ENCODE assay signal across 12 cellular contexts in the genomic region with DNA sequence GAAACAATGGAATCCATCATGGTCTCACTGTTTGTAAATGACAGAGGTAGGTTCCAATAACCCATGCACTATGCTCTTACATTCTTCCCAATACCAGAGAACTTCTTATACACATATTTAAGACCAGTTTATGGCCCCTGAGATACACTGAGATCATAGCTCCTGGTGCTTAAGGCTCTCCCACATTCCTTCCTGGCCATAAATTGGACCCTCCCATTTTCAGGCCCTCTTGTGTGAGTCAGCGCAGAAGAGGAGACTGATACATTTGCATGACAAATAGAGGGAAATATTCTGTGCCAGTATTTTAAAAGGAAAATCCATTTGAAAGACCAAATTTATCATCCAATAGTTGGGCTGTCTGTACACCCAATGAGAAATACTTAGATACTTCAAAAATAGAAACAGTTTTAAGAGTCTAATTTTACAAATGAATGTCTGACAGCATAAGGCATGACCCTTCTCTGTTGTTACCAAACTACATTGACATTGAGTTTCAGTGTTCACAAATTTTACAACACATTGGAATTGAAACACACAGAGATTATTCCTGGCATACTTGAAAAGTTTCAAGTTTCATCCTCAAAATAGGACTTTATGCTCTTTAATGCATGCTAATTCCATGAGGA. TPM values are rescaled to one million over a fixed set of nuclear protein-coding genes. Genes with fewer than 3 reads are reported as not detected.
DNase-seq lines count a peak whose midpoint lies in the region; ATAC-seq, FAIRE-seq and TF ChIP-seq lines count a peak whose summit lies in the region.
"Had no signal": no experiment of that assay in that cellular context is flagged by ENCODE, and none has a peak within 500 bp of the region (broad histone marks: within the 10 kb centered on the region; RNA-seq: fewer than 3 reads in every experiment).

No MANE protein-coding gene starts in this region.

- intact Hi-C loops in OCI-LY7 (cut with micrococcal nuclease; ENCODE audit: unreplicated experiment): no loop called here

- H3K27ac ChIP-seq in RWPE2 (ENCODE audit: poor library complexity, severe bottlenecking): peak overlapping the region; percentile 29
- no peak overlapping the region for H3K27ac ChIP-seq in OCI-LY7 (ENCODE audit: low read depth, low read length, poor library complexity, severe bottlenecking)

- FAIRE-seq in GM12891 (lab: Jason Lieb, UNC): peak; percentile 48

- CTCF ChIA-PET in OCI-LY7 (lab: Charles Lee; ENCODE audit: unreplicated experiment): no interaction called here

- POLR2A ChIA-PET in OCI-LY7 (lab: Charles Lee): interaction anchor here (0.5 kb wide), 1 partner anchor 718 kb away, joined by 3 read pairs; no protein-coding TSS in a partner anchor

- TF ChIP-seq POLR2A in GM12891 (IDR thresholded peaks at IDR 0.05; ENCODE audit: low read depth, low read length): no peak

- H3K4me2 ChIP-seq in OCI-LY7 (ENCODE audit: low read length): no peak overlapping the region

- no peak for TF ChIP-seq CTCF in RWPE2 (IDR thresholded peaks at IDR 0.05; ENCODE audit: poor library complexity, severe bottlenecking)
- no peak for TF ChIP-seq CTCF in fibroblast of the aortic adventitia (IDR thresholded peaks at IDR 0.05; ENCODE audit: insufficient read depth, low read length)
- TF ChIP-seq CTCF in OCI-LY7 (conservative IDR thresholded peaks at IDR 0.05; ENCODE audit: low read length): no peak

- no TSS peak for BruUV-seq in OCI-LY7 (replicated peaks; lab: Mats Ljungman, UMichigan)

- peak; percentile 82 for ATAC-seq in RWPE2 (ENCODE audit: low read depth)
- ATAC-seq in HG02678 (IDR thresholded peaks at IDR 0.05; ENCODE audit: unreplicated experiment): no peak
- no peak for ATAC-seq in HG02571 (IDR thresholded peaks at IDR 0.05; ENCODE audit: unreplicated experiment)

- no peaks in the 10 kb centered on the region for H4K20me1 ChIP-seq in OCI-LY7 (ENCODE audit: insufficient read depth, low read length)

- H3K4me3 ChIP-seq in RWPE2 (ENCODE audit: severe bottlenecking) (no peak overlapping the region), fibroblast of the aortic adventitia (ENCODE audit: low read depth, low read length) (no peak overlapping the region), skeletal muscle cell (ENCODE audit: low read depth, low read length) (no peak overlapping the region), OCI-LY7 (ENCODE audit: low read depth, low read length, poor library complexity, severe bottlenecking) (no peak overlapping the region)

- DNase-seq in GM12891 (ENCODE audit: insufficient read length, low spot score): no peak
- DNase-seq in RWPE2 (ENCODE audit: low spot score): no peak
- DNase-seq in fibroblast of the aortic adventitia (ENCODE audit: low read depth): peak; percentile 62
- DNase-seq in skeletal muscle cell (ENCODE audit: low read depth): peak; percentile 70
- DNase-seq in DMS 273 treated with DMSO at 0.1 percent for 48 hours (lab: John Stamatoyannopoulos, UW): no peak
- no peak for DNase-seq in OCI-LY7 (ENCODE audit: low spot score)
- DNase-seq: activated CD4-positive, alpha-beta T cell treated with anti-CD3 and anti-CD28 coated beads, Interleukin-2, amount 50 U/mL, for 1 hour; CD8-positive, alpha-beta memory T cell; hippocampal formation; NCI-H1105 treated with DMSO at 0.1 percent for 48 hours had no signal

- no peaks in the 10 kb centered on the region for H3K36me3 ChIP-seq in RWPE2 (ENCODE audit: low read depth)
- H3K36me3 ChIP-seq in OCI-LY7 (ENCODE audit: insufficient read depth, low read length): no peaks in the 10 kb centered on the region

- no peaks in the 10 kb centered on the region; the same call in 1 of the 2 replicates for H3K9me2 ChIP-seq in OCI-LY7 (ENCODE audit: insufficient read depth, low read length)

- no peaks in the 10 kb centered on the region for H3K9me3 ChIP-seq in RWPE2 (ENCODE audit: severe bottlenecking)
- H3K9me3 ChIP-seq in OCI-LY7 (ENCODE audit: low read length): no peaks in the 10 kb centered on the region

- H3K4me1 ChIP-seq in RWPE2 (ENCODE audit: insufficient read depth, poor library complexity, severe bottlenecking) (peaks cover 10% of the 10 kb centered on the region), OCI-LY7 (ENCODE audit: insufficient read depth, low read length, poor library complexity, severe bottlenecking) (peaks cover 5% of the 10 kb centered on the region)

- H3K79me2 ChIP-seq in OCI-LY7 (ENCODE audit: insufficient read depth, low read depth, low read length): no peaks in the 10 kb centered on the region

- no peak overlapping the region for H2AFZ ChIP-seq in OCI-LY7 (ENCODE audit: low read length)

- no peaks in the 10 kb centered on the region for H3K27me3 ChIP-seq in RWPE2 (ENCODE audit: insufficient read depth, poor library complexity, severe bottlenecking)

TF ChIP-seq in GM12891, 5 proteins besides CTCF, POLR2A, EP300 and RAD21:
- no peak for TF ChIP-seq POU2F2 (IDR thresholded peaks at IDR 0.05; ENCODE audit: low read depth, low read length)
- no peak for TF ChIP-seq TAF1 (IDR thresholded peaks at IDR 0.05; ENCODE audit: low read depth, low read length)
- TF ChIP-seq POLR2AphosphoS5 (IDR thresholded peaks at IDR 0.05; ENCODE audit: low read depth, low read length): no peak
- no peak for TF ChIP-seq SPI1 (IDR thresholded peaks at IDR 0.05; ENCODE audit: low read depth, low read length)
- TF ChIP-seq PAX5 (IDR thresholded peaks at IDR 0.05; ENCODE audit: insufficient read depth, low read length, severe bottlenecking): no peak

RNA-seq across cellular contexts. Expression of a gene that starts 35.3 kb away (rescaled TPM):
- polyA plus RNA-seq in GM12891 (2012; ENCODE audit: low read depth, missing spikeins): 1.0 TPM
- total RNA-seq in fibroblast of the aortic adventitia (ENCODE audit: low replicate concordance) (0.25 and 1.5 TPM in 2 replicates), OCI-LY7 (2022) (not detected in 2 replicates)
- not detected in 2 replicates for total RNA-seq in OCI-LY7 (2014; rRNA removed; shearing (Covaris generic))
- polyA plus RNA-seq: CD8-positive, alpha-beta memory T cell had no signal

Comparison
In these comparisons a context has a peak if more than half of its experiments do, and no peak if none do; other contexts are left out.
1. DNase-seq: peak in fibroblast of the aortic adventitia (single experiment) and skeletal muscle cell (single experiment); none in GM12891 (single experiment), RWPE2 (single experiment), DMS 273 treated with DMSO at 0.1 percent for 48 hours (single experiment) and OCI-LY7 (single experiment).